ENCODE assay signal across 8 cellular contexts in the genomic region with DNA sequence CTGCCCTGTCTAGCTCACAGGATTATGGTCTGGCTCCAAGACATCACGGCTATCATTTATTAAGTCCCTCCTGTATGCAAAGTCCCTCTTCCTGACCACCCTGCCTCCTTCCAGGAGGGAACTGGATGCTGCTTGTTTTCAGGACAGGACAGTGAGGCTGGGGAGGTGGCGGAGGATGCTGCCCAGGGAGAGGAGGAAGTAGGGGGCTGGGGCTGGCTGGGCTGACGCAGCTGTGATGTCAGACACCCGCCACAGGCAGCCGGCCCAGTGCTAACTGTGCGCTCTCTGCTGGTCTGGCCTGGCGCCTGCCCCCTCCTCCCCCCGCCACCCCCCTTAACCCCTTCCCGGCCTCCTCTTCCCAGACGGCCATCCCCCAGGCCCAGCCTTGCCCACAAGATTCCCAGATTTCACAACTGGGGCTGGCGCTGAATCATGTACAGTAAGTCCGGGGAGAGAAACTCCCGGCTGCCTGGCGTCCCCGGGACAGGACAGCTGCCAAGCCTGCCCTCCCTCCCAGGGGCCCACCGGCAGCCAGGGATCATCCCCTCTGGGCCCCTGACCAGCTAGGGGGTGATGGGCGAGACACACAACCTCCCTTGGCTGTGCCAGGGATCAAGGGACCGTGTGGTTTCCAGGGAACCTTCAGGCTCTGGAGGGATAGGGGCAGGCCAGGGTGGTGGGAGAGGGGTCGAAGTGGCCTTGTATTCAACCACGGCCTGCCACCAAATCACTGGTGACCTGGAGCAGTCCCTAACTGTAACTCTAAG.
DNase-seq lines count a peak whose midpoint lies in the region; ATAC-seq and TF ChIP-seq lines count a peak whose summit lies in the region.

No MANE protein-coding gene starts in this region.

- H3K36me3 Mint-ChIP-seq in activated CD4-positive, alpha-beta T cell treated with anti-CD3 and anti-CD28 coated beads, Interleukin-2, amount 10 ng/mL, durations not matched to agents 24 days and 14 days (ENCODE audit: low read depth): no peaks in the 10 kb centered on the region
- H3K36me3 Mint-ChIP-seq in activated CD8-positive, alpha-beta T cell treated with anti-CD3 and anti-CD28 coated beads, Interleukin-2, amount 10 ng/mL, durations not matched to agents 7 days and 5 days (ENCODE audit: low read depth): no peaks in the 10 kb centered on the region

- intact Hi-C loops in lower leg skin (cut with DNase I; ENCODE audit: low total_unique reads): no loop called here
- intact Hi-C loops in testis (cut with DNase I; ENCODE audit: low total_unique reads): loop anchor here (2.0 kb wide), 1 partner anchor 116 kb away; no protein-coding TSS in a partner anchor
- intact Hi-C loops in activated CD4-positive, alpha-beta T cell treated with anti-CD3 and anti-CD28 coated beads, Interleukin-2, amount 10 ng/mL, durations not matched to agents 24 days and 14 days (cut with micrococcal nuclease): no loop called here

- no peak overlapping the region for H3K4me3 ChIP-seq in BLaER1 treated with 17β-estradiol and CSF1 and Interleukin-3, amounts not matched to agents 10 nM and 100 nM
- H3K4me3 ChIP-seq in lower leg skin (ENCODE audit: low read depth, poor library complexity, severe bottlenecking): no peak overlapping the region
- H3K4me3 ChIP-seq in testis: no peak overlapping the region

- peaks cover 0 to 72% (median 29%) of the 10 kb centered on the region in 10 experiments; a peak in 17 of 20 replicates for H3K4me1 ChIP-seq in BLaER1 treated with 17β-estradiol and CSF1 and Interleukin-3, amounts not matched to agents 10 nM and 100 nM
- H3K4me1 ChIP-seq in testis: peaks cover 50% of the 10 kb centered on the region

- POLR2A ChIA-PET in activated CD8-positive, alpha-beta T cell treated with anti-CD3 and anti-CD28 coated beads, Interleukin-2, amount 10 ng/mL, durations not matched to agents 7 days and 5 days (lab: Charles Lee): no interaction called here

- peak; percentile 65 for DNase-seq in NOMO-1 treated with dmso at 0.1 percent for 144 hours (lab: John Stamatoyannopoulos, UW; ENCODE audit: unreplicated experiment)
- DNase-seq in dermis blood vessel endothelial cell: peak; percentile 84
- peak; percentile 86 to 98 for DNase-seq in lower leg skin (ENCODE audit: low spot score in 2 of 2)
- DNase-seq in testis: peak; percentile 91
- no peak for DNase-seq in activated gamma-delta T cell (lab: John Stamatoyannopoulos, UW)
- no peak for DNase-seq in activated CD4-positive, alpha-beta T cell treated with anti-CD3 and anti-CD28 coated beads, Interleukin-2, amount 10 ng/mL, durations not matched to agents 24 days and 14 days
- no peak for DNase-seq in activated CD8-positive, alpha-beta T cell treated with anti-CD3 and anti-CD28 coated beads, Interleukin-2, amount 10 ng/mL, durations not matched to agents 7 days and 5 days

- peak overlapping the region in 4 of 11 experiments; percentile 41 to 68 (median 51); a peak in 4 of 22 replicates for H3K9ac ChIP-seq in BLaER1 treated with 17β-estradiol and CSF1 and Interleukin-3, amounts not matched to agents 10 nM and 100 nM

- TF ChIP-seq POLR2A in lower leg skin (IDR thresholded peaks at IDR 0.05) (no peak), testis (IDR thresholded peaks at IDR 0.05) (no peak)

- TF ChIP-seq CTCF in lower leg skin (IDR thresholded peaks at IDR 0.05) (no peak), testis (IDR thresholded peaks at IDR 0.05) (no peak)

- H3K9me3 Mint-ChIP-seq in activated CD4-positive, alpha-beta T cell treated with anti-CD3 and anti-CD28 coated beads, Interleukin-2, amount 10 ng/mL, durations not matched to agents 24 days and 14 days: no peaks in the 10 kb centered on the region
- H3K9me3 Mint-ChIP-seq in activated CD8-positive, alpha-beta T cell treated with anti-CD3 and anti-CD28 coated beads, Interleukin-2, amount 10 ng/mL, durations not matched to agents 7 days and 5 days (ENCODE audit: insufficient read depth): no peaks in the 10 kb centered on the region

- H3K4me1 Mint-ChIP-seq in activated CD4-positive, alpha-beta T cell treated with anti-CD3 and anti-CD28 coated beads, Interleukin-2, amount 10 ng/mL, durations not matched to agents 24 days and 14 days: peaks cover 1% of the 10 kb centered on the region
- peaks cover 8% of the 10 kb centered on the region for H3K4me1 Mint-ChIP-seq in activated CD8-positive, alpha-beta T cell treated with anti-CD3 and anti-CD28 coated beads, Interleukin-2, amount 10 ng/mL, durations not matched to agents 7 days and 5 days (ENCODE audit: low read depth)

- H3K27ac Mint-ChIP-seq in activated CD4-positive, alpha-beta T cell treated with anti-CD3 and anti-CD28 coated beads, Interleukin-2, amount 10 ng/mL, durations not matched to agents 24 days and 14 days: no peak overlapping the region
- no peak overlapping the region for H3K27ac Mint-ChIP-seq in activated CD8-positive, alpha-beta T cell treated with anti-CD3 and anti-CD28 coated beads, Interleukin-2, amount 10 ng/mL, durations not matched to agents 7 days and 5 days

- peaks cover 14% of the 10 kb centered on the region for H3K27me3 Mint-ChIP-seq in activated CD4-positive, alpha-beta T cell treated with anti-CD3 and anti-CD28 coated beads, Interleukin-2, amount 10 ng/mL, durations not matched to agents 24 days and 14 days
- H3K27me3 Mint-ChIP-seq in activated CD8-positive, alpha-beta T cell treated with anti-CD3 and anti-CD28 coated beads, Interleukin-2, amount 10 ng/mL, durations not matched to agents 7 days and 5 days (ENCODE audit: low read depth): peaks cover 9% of the 10 kb centered on the region

- peaks cover 0 to 8% (median 0%) of the 10 kb centered on the region in 11 experiments; a peak in 2 of 22 replicates for H3K27me3 ChIP-seq in BLaER1 treated with 17β-estradiol and CSF1 and Interleukin-3, amounts not matched to agents 10 nM and 100 nM
- no peaks in the 10 kb centered on the region for H3K27me3 ChIP-seq in testis

- no peak overlapping the region for H3K4me3 Mint-ChIP-seq in activated CD4-positive, alpha-beta T cell treated with anti-CD3 and anti-CD28 coated beads, Interleukin-2, amount 10 ng/mL, durations not matched to agents 24 days and 14 days
- no peak overlapping the region for H3K4me3 Mint-ChIP-seq in activated CD8-positive, alpha-beta T cell treated with anti-CD3 and anti-CD28 coated beads, Interleukin-2, amount 10 ng/mL, durations not matched to agents 7 days and 5 days

- no peaks in the 10 kb centered on the region for H3K9me3 ChIP-seq in BLaER1 treated with 17β-estradiol and CSF1 and Interleukin-3, amounts not matched to agents 10 nM and 100 nM (replicated peaks in 1 of 11)
- H3K9me3 ChIP-seq in testis: no peaks in the 10 kb centered on the region

- peak overlapping the region in 7 of 11 experiments; percentile 26 to 89 (median 68); a peak in 13 of 22 replicates for H3K4me2 ChIP-seq in BLaER1 treated with 17β-estradiol and CSF1 and Interleukin-3, amounts not matched to agents 10 nM and 100 nM

- CTCF ChIA-PET in activated CD8-positive, alpha-beta T cell treated with anti-CD3 and anti-CD28 coated beads, Interleukin-2, amount 10 ng/mL, durations not matched to agents 7 days and 5 days (lab: Charles Lee): no interaction called here

- 8 to 24% methylated on average over 8 to 20 of the region's 20 CpGs for WGBS in lower leg skin, 2 donors
- 29 to 45% methylated on average over 2 to 20 of the region's 20 CpGs for WGBS in testis, 2 donors

- H3K36me3 ChIP-seq in BLaER1 treated with 17β-estradiol and CSF1 and Interleukin-3, amounts not matched to agents 10 nM and 100 nM: no peaks in the 10 kb centered on the region
- H3K36me3 ChIP-seq in testis (ENCODE audit: low read depth, missing control alignments): no peaks in the 10 kb centered on the region

- no peak for ATAC-seq in activated CD8-positive, alpha-beta T cell treated with anti-CD3 and anti-CD28 coated beads, Interleukin-2, amount 10 ng/mL, durations not matched to agents 7 days and 5 days

- peak overlapping the region in 5 of 11 experiments; percentile 42 to 80 (median 67); a peak in 8 of 22 replicates for H3K27ac ChIP-seq in BLaER1 treated with 17β-estradiol and CSF1 and Interleukin-3, amounts not matched to agents 10 nM and 100 nM
- peak overlapping the region; percentile 66 to 90 for H3K27ac ChIP-seq in testis

- H4K20me1 ChIP-seq in BLaER1 treated with 17β-estradiol and CSF1 and Interleukin-3, amounts not matched to agents 10 nM and 100 nM: no peaks in the 10 kb centered on the region

Comparison
In these comparisons a context has a peak if more than half of its experiments do, and no peak if none do; other contexts are left out.
1. DNase-seq: peak in NOMO-1 treated with dmso at 0.1 percent for 144 hours (single experiment), dermis blood vessel endothelial cell (single experiment), lower leg skin (2 of 2) and testis (single experiment); none in activated gamma-delta T cell (single experiment), activated CD4-positive, alpha-beta T cell treated with anti-CD3 and anti-CD28 coated beads, Interleukin-2, amount 10 ng/mL, durations not matched to agents 24 days and 14 days (single experiment) and activated CD8-positive, alpha-beta T cell treated with anti-CD3 and anti-CD28 coated beads, Interleukin-2, amount 10 ng/mL, durations not matched to agents 7 days and 5 days (single experiment).